6 cellular contexts compared by ENCODE assay signal in genomic region chr2:41387519-41387918, GRCh38.
"Had no signal": no experiment of that assay in that cellular context is flagged by ENCODE, and none has a peak within 500 bp of the region (broad histone marks: within the 10 kb centered on the region; RNA-seq: fewer than 3 reads in every experiment).

No MANE protein-coding gene starts in this region.

- FAIRE-seq: HTR-8/SVneo, K562 had no signal

- H3K4me3 ChIP-seq: K562 had no signal

- H3K27ac ChIP-seq: HL-60 had no signal

- DNase-seq: IMR-90, KBM-7, KG1 had no signal

- ATAC-seq: K562 had no signal
